Comparison of ENCODE assay signal across 8 cellular contexts in the genomic region with DNA sequence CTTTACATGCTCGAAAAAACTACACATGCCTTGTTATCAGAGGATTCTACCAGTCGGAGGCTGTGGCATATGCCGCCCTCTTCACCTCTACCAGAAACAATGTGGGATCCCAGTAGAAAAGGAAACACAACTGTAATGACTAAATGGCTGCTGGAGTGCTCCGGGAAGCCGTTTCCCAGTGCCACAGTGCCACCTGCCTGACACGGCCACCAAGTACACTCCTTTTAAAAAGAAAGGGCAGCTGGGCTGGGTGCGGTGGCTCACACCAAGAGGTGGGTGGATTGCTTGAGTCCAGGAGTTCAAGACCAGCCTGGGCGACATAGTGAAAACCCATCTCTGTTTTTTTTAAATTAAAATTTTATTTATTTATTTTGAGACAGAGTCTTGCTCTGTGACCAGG.
DNase-seq lines count a peak whose midpoint lies in the region; ATAC-seq and TF ChIP-seq lines count a peak whose summit lies in the region.

No MANE protein-coding gene starts in this region.

- H3K27ac ChIP-seq in SJSA1 = no peak overlapping the region
- H3K27ac ChIP-seq in osteoblast (ENCODE audit: low read depth, low read length) = no peak overlapping the region

- no peaks in the 10 kb centered on the region for H4K20me1 ChIP-seq in osteoblast (ENCODE audit: insufficient read depth, low read length)

- H3K4me3 ChIP-seq in SJSA1 (no peak overlapping the region), epithelial cell of esophagus (ENCODE audit: low read length) (no peak overlapping the region), osteoblast (ENCODE audit: insufficient read depth, low read length) (no peak overlapping the region)

- TF ChIP-seq CTCF in epithelial cell of esophagus (IDR thresholded peaks at IDR 0.05; ENCODE audit: insufficient read depth, low read depth, low read length, missing control alignments) = peak; percentile 69
- TF ChIP-seq CTCF in osteoblast (IDR thresholded peaks at IDR 0.05; ENCODE audit: extremely low read depth, low read depth, low read length) = peak; percentile 62

- H3K36me3 ChIP-seq in SJSA1 (no peaks in the 10 kb centered on the region), osteoblast (ENCODE audit: insufficient read depth, low read length) (no peaks in the 10 kb centered on the region)

- H3K27me3 ChIP-seq in SJSA1 (replicated peaks) (no peaks in the 10 kb centered on the region), osteoblast (ENCODE audit: insufficient read depth, low read length) (peaks cover 2% of the 10 kb centered on the region)

- H3K4me1 ChIP-seq in SJSA1 (replicated peaks) (no peaks in the 10 kb centered on the region; the same call in 1 of the 2 replicates), osteoblast (ENCODE audit: insufficient read depth, low read length) (no peaks in the 10 kb centered on the region)

- H3K4me2 ChIP-seq in osteoblast (ENCODE audit: insufficient read depth, low read length) = peak overlapping the region; percentile 4

- H3K79me2 ChIP-seq in osteoblast (ENCODE audit: insufficient read depth, low read length) = no peaks in the 10 kb centered on the region

- no peaks in the 10 kb centered on the region for H3K9me3 ChIP-seq in SJSA1 (replicated peaks)
- no peaks in the 10 kb centered on the region for H3K9me3 ChIP-seq in osteoblast (ENCODE audit: low read depth, low read length)

- H2AFZ ChIP-seq in osteoblast (ENCODE audit: low read length) = no peak overlapping the region

- peak; percentile 66 for DNase-seq in activated CD8-positive, alpha-beta memory T cell treated with anti-CD3 and anti-CD28 coated beads, Interleukin-2, amount 50 U/mL, for 48 hours
- DNase-seq in activated CD8-positive, alpha-beta memory T cell treated with anti-CD3 and anti-CD28 coated beads for 24 hours = no peak
- DNase-seq in NAMALWA (ENCODE audit: low spot score) (peak; percentile 77), SJSA1 (ENCODE audit: low read depth in 1 of 2, low spot score in 2 of 2) (peak; percentile 70 to 82), epithelial cell of esophagus (ENCODE audit: low read depth) (peak; percentile 71), osteoblast (ENCODE audit: insufficient read length, low spot score, missing footprints) (no peak)

- ATAC-seq in GM21367 (IDR thresholded peaks at IDR 0.05; ENCODE audit: unreplicated experiment) (no peak), HG03571 (IDR thresholded peaks at IDR 0.05; ENCODE audit: unreplicated experiment) (no peak)

Comparison
In these comparisons a context has a peak if more than half of its experiments do, and no peak if none do; other contexts are left out.
1. DNase-seq: peak in activated CD8-positive, alpha-beta memory T cell treated with anti-CD3 and anti-CD28 coated beads, Interleukin-2, amount 50 U/mL, for 48 hours (single experiment), NAMALWA (single experiment), SJSA1 (2 of 2) and epithelial cell of esophagus (single experiment); none in activated CD8-positive, alpha-beta memory T cell treated with anti-CD3 and anti-CD28 coated beads for 24 hours (single experiment) and osteoblast (single experiment).